ENCODE assay signal across 8 cellular contexts in the genomic region with DNA sequence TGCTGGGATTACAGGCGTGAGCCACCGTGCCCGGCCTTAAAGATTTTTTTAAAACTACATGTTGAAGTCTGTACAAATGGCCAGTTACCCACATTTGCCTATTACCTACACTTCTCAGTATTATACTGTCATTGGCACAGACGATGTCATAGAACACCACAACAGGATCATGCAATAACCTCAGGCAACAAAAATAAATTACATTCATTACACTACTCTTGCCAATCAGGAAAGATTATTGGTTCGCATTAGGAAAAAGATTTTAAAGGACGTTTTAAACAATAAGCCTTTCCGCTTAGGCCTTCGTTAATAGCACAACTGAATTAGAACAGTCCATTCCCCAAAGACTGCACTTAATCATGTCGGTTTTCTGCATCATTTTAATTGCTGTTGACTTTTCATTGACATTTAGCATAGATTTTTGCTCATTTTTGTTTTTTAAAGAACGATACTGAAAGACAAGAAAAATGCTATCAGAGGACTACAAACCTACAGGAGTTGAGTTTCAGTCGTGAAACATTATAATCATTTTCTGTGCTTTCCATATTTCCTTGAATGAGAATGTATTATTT. TPM values are rescaled to one million over a fixed set of nuclear protein-coding genes. Genes with fewer than 3 reads are reported as not detected.
A peak's percentile ranks its signal among the peaks of the same experiment; 100 is the strongest.
DNase-seq lines count a peak whose midpoint lies in the region; ATAC-seq and TF ChIP-seq lines count a peak whose summit lies in the region.

No MANE protein-coding gene starts in this region.

- no peak for TF ChIP-seq CTCF in heart right ventricle (IDR thresholded peaks at IDR 0.05)
- no peak for TF ChIP-seq CTCF in right lobe of liver (IDR thresholded peaks at IDR 0.05)

- peak overlapping the region in 7 of 10 donors; percentile 71 to 92 (median 88) for H3K4me3 ChIP-seq in heart right ventricle
- H3K4me3 ChIP-seq in right lobe of liver = no peak overlapping the region
- H3K4me3 ChIP-seq in urinary bladder (ENCODE audit: low read depth, low read length) = no peak overlapping the region

- no peak for TF ChIP-seq POLR2A in right lobe of liver (IDR thresholded peaks at IDR 0.05)

- peaks cover 16 to 20% of the 10 kb centered on the region in 2 donors for H3K36me3 Mint-ChIP-seq in activated naive CD4-positive, alpha-beta T cell treated with anti-CD3 and anti-CD28 coated beads, Interleukin-2, amount 50 U/mL, for 72 hours

- no peak for DNase-seq in heart right ventricle
- DNase-seq in left ventricle myocardium superior = no peak
- no peak for DNase-seq in activated naive CD4-positive, alpha-beta T cell treated with anti-CD3 and anti-CD28 coated beads, Interleukin-2, amount 50 U/mL, for 72 hours (ENCODE audit: low spot score in 2 of 2)
- no peak for DNase-seq in right lobe of liver
- no peak for DNase-seq in NCI-H446 treated with DMSO at 0.1 percent for 48 hours (lab: John Stamatoyannopoulos, UW)
- no peak for DNase-seq in germinal center (ENCODE audit: low spot score)
- DNase-seq in HuH-7 (ENCODE audit: low spot score) = no peak

- intact Hi-C loops in heart right ventricle (cut with DNase I) (loop anchor here in 1 of 10 donors (10.0 kb wide), 1 partner anchor 316 kb away; the partner anchor contains the start of gene TMEM30A), left ventricle myocardium superior (cut with micrococcal nuclease) (no loop called here), right lobe of liver (cut with DNase I) (no loop called here)

- peaks cover 0 to 6% (median 0%) of the 10 kb centered on the region in 9 donors for H3K36me3 ChIP-seq in heart right ventricle
- no peaks in the 10 kb centered on the region for H3K36me3 ChIP-seq in right lobe of liver
- no peaks in the 10 kb centered on the region for H3K36me3 ChIP-seq in urinary bladder (ENCODE audit: insufficient read depth)

- ATAC-seq in heart right ventricle (no peak), left ventricle myocardium superior (no peak), right lobe of liver (no peak)
- ATAC-seq in activated naive CD4-positive, alpha-beta T cell treated with anti-CD3 and anti-CD28 coated beads, Interleukin-2, amount 50 U/mL, for 72 hours = no peak

- H3K4me1 ChIP-seq in heart right ventricle (peaks cover 0 to 48% (median 24%) of the 10 kb centered on the region in 9 donors), right lobe of liver (peaks cover 0 to 22% (median 4%) of the 10 kb centered on the region in 4 donors), urinary bladder (ENCODE audit: insufficient read depth) (no peaks in the 10 kb centered on the region)

- H3K9me3 ChIP-seq in heart right ventricle (peaks cover 0 to 5% (median 0%) of the 10 kb centered on the region in 11 donors), right lobe of liver (no peaks in the 10 kb centered on the region)

- no peaks in the 10 kb centered on the region for H3K9me3 Mint-ChIP-seq in activated naive CD4-positive, alpha-beta T cell treated with anti-CD3 and anti-CD28 coated beads, Interleukin-2, amount 50 U/mL, for 72 hours

- 69 to 75% methylated on average over 11 of the region's 11 CpGs for WGBS in heart right ventricle, 2 donors
- 63% methylated on average over 8 of the region's 11 CpGs for WGBS in right lobe of liver (ENCODE audit: insufficient coverage, low coverage, low lambda C conversion rate, missing lambda C conversion rate)
- 57% methylated on average over 11 of the region's 11 CpGs for WGBS in urinary bladder

- H3K27ac Mint-ChIP-seq in activated naive CD4-positive, alpha-beta T cell treated with anti-CD3 and anti-CD28 coated beads, Interleukin-2, amount 50 U/mL, for 72 hours = peak overlapping the region; percentile 90 to 98

- peak overlapping the region in 9 of 10 donors; percentile 96 to 99 (median 98) for H3K27ac ChIP-seq in heart right ventricle
- peak overlapping the region; percentile 89 to 96 (median 94) for H3K27ac ChIP-seq in right lobe of liver
- peak overlapping the region; percentile 29 for H3K27ac ChIP-seq in urinary bladder (ENCODE audit: low read depth)

- no peaks in the 10 kb centered on the region for H3K27me3 ChIP-seq in heart right ventricle
- H3K27me3 ChIP-seq in right lobe of liver = no peaks in the 10 kb centered on the region

RNA-seq across cellular contexts. Expression of gene SENP6, which starts 0.9 kb away (rescaled TPM):
- total RNA-seq in heart right ventricle = 10 to 100 TPM; 48.8 to 72.5 (median 64.9) TPM
- 10 to 100 TPM; 14.1 to 35.3 TPM for polyA plus RNA-seq in heart right ventricle
- total RNA-seq in left ventricle myocardium superior = 57.7 TPM
- 10 to 100 TPM; 63.0 to 75.4 TPM for total RNA-seq in activated naive CD4-positive, alpha-beta T cell treated with anti-CD3 and anti-CD28 coated beads, Interleukin-2, amount 50 U/mL, for 72 hours
- total RNA-seq in right lobe of liver = 10 to 100 TPM; 21.8 to 43.4 (median 31.6) TPM
- total RNA-seq in urinary bladder = 347 TPM
- polyA plus RNA-seq in urinary bladder = 44.2 TPM

Comparison
In these comparisons a context has a peak if more than half of its experiments do, and no peak if none do; other contexts are left out.
1. H3K27ac ChIP-seq: peak in every context shown above with its lines; median percentile 98 in heart right ventricle; 94 in right lobe of liver; 29 in urinary bladder.
2. H3K4me3 ChIP-seq: peak in heart right ventricle (7 of 10); none in right lobe of liver (0 of 3) and urinary bladder (single experiment).